17 cellular contexts compared by ENCODE assay signal in the genomic region with DNA sequence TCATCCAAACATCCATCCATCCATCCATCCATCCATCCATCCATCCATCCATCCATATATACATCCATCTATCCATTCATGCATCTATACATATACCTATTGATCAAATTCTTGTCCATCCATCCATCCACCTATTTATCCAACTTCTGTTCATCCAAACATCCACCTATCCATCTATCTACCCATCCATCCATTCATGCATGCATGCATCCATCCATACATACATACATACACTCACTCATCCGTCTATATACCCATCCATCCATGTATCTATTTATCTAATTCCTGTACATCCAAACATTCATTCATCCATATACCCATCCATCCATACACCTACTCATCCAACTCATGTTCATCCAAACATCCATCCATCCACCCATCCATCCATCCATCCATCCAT. TPM values are rescaled to one million over a fixed set of nuclear protein-coding genes. Genes with fewer than 3 reads are reported as not detected.
DNase-seq lines count a peak whose midpoint lies in the region; ATAC-seq and TF ChIP-seq lines count a peak whose summit lies in the region.
"Had no signal": no experiment of that assay in that cellular context is flagged by ENCODE, and none has a peak within 500 bp of the region (broad histone marks: within the 10 kb centered on the region; RNA-seq: fewer than 3 reads in every experiment).

No MANE protein-coding gene starts in this region.

- H3K4me3 Mint-ChIP-seq in brain = no peak overlapping the region
- H3K4me3 Mint-ChIP-seq in endothelial cell (ENCODE audit: unreplicated experiment) = peak overlapping the region; percentile 1
- H3K4me3 Mint-ChIP-seq in glutamatergic neuron (ENCODE audit: unreplicated experiment) = no peak overlapping the region
- H3K4me3 Mint-ChIP-seq: B cell; CD4-positive, CD25-positive, alpha-beta regulatory T cell; CD8-positive, alpha-beta T cell; GM23338 had no signal

- H3K27ac Mint-ChIP-seq in brain = peak overlapping the region in 3 of 5 experiments; percentile 0 to 93 (median 93)
- H3K27ac Mint-ChIP-seq in endothelial cell (ENCODE audit: unreplicated experiment) = peak overlapping the region; percentile 7
- no peak overlapping the region for H3K27ac Mint-ChIP-seq in glutamatergic neuron (ENCODE audit: unreplicated experiment)
- H3K27ac Mint-ChIP-seq: B cell; CD4-positive, CD25-positive, alpha-beta regulatory T cell; CD8-positive, alpha-beta T cell; GM23338 had no signal

- no peaks in the 10 kb centered on the region for H3K36me3 ChIP-seq in HEK293 (ENCODE audit: control insufficient read depth in 2 of 2, insufficient read depth in 1 of 2, low read length in 2 of 2)
- H3K36me3 ChIP-seq: BLaER1, HAP-1 had no signal

- H3K4me1 Mint-ChIP-seq in brain (peaks cover 65% of the 10 kb centered on the region), endothelial cell (ENCODE audit: unreplicated experiment) (peaks cover 21% of the 10 kb centered on the region), glutamatergic neuron (ENCODE audit: low read depth, unreplicated experiment) (peaks cover 14% of the 10 kb centered on the region)
- H3K4me1 Mint-ChIP-seq: GM23338 had no signal

- no peak for DNase-seq in endothelial cell (ENCODE audit: low spot score)
- no peak for DNase-seq in amniotic stem cell (lab: John Stamatoyannopoulos, UW)
- no peak for DNase-seq in glutamatergic neuron
- DNase-seq: Caco-2; CD4-positive, CD25-positive, alpha-beta regulatory T cell; CD8-positive, alpha-beta T cell; DMS153; DND-41 had no signal

- TF ChIP-seq CTCF in HEK293 (tag by site-specific recombination; IDR thresholded peaks at IDR 0.05) (no peak), brain (conservative IDR thresholded peaks at IDR 0.05) (no peak), endothelial cell (IDR thresholded peaks at IDR 0.05; ENCODE audit: unreplicated experiment) (no peak), glutamatergic neuron (IDR thresholded peaks at IDR 0.05; ENCODE audit: partially characterized antibody, unreplicated experiment) (no peak)

- no peak overlapping the region for H3K4me3 ChIP-seq in HEK293 (ENCODE audit: low read depth, low read length)
- H3K4me3 ChIP-seq: BLaER1, GM23338, HAP-1 had no signal

- H3K36me3 Mint-ChIP-seq in brain (no peaks in the 10 kb centered on the region), endothelial cell (ENCODE audit: low read depth, unreplicated experiment) (peaks cover 4% of the 10 kb centered on the region), glutamatergic neuron (ENCODE audit: unreplicated experiment) (no peaks in the 10 kb centered on the region)
- H3K36me3 Mint-ChIP-seq: CD4-positive, CD25-positive, alpha-beta regulatory T cell; CD8-positive, alpha-beta T cell had no signal

- H3K9me3 Mint-ChIP-seq in brain (no peaks in the 10 kb centered on the region), endothelial cell (ENCODE audit: unreplicated experiment) (no peaks in the 10 kb centered on the region), glutamatergic neuron (ENCODE audit: unreplicated experiment) (peaks cover 7% of the 10 kb centered on the region)
- H3K9me3 Mint-ChIP-seq: CD4-positive, CD25-positive, alpha-beta regulatory T cell; CD8-positive, alpha-beta T cell; GM23338 had no signal

- H3K27ac ChIP-seq in HEK293 (ENCODE audit: extremely low read depth, low read depth, low read length) = no peak overlapping the region
- H3K27ac ChIP-seq: 22Rv1, BLaER1, C4-2B had no signal

- H3K4me1 ChIP-seq in HEK293 (ENCODE audit: control insufficient read depth, insufficient read depth, low read length) = no peaks in the 10 kb centered on the region
- H3K4me1 ChIP-seq: Caco-2, HAP-1 had no signal

- ATAC-seq in HG03354 (IDR thresholded peaks at IDR 0.05; ENCODE audit: poor library complexity, severe bottlenecking, unreplicated experiment) = no peak
- ATAC-seq: CD8-positive, alpha-beta T cell; GM23338 had no signal

- CTCF ChIA-PET in HEK293 (lab: Yijun Ruan, JAX) = no interaction called here

- no peaks in the 10 kb centered on the region for H3K9me3 ChIP-seq in HEK293 (ENCODE audit: control insufficient read depth, insufficient read depth, low read depth, low read length)
- H3K9me3 ChIP-seq: BLaER1, Caco-2, HAP-1 had no signal

- H3K27me3 Mint-ChIP-seq in brain (peaks cover 3% of the 10 kb centered on the region), endothelial cell (ENCODE audit: unreplicated experiment) (peaks cover 5% of the 10 kb centered on the region), glutamatergic neuron (ENCODE audit: unreplicated experiment) (peaks cover 3% of the 10 kb centered on the region)

- POLR2A ChIA-PET in HEK293 (lab: Yijun Ruan, JAX) = no interaction called here

TF ChIP-seq in HEK293, 187 proteins besides CTCF, POLR2A, EP300 and RAD21:
- TF ChIP-seq GLI4 (tag by site-specific recombination; IDR thresholded peaks at IDR 0.05) = no peak
- TF ChIP-seq SP7 (tag by site-specific recombination; IDR thresholded peaks at IDR 0.05) = no peak
- TF ChIP-seq ZBTB17 (tag by site-specific recombination; IDR thresholded peaks at IDR 0.05) = peak; percentile 65
- no peak for TF ChIP-seq MEIS1 (CRISPR knock-in tag; IDR thresholded peaks at IDR 0.05; ENCODE audit: borderline replicate concordance)
- peak; percentile 94 for TF ChIP-seq ZNF366 (tag by site-specific recombination; conservative IDR thresholded peaks at IDR 0.05)

RNA-seq across cellular contexts. Expression of a gene that starts 19.3 kb away (rescaled TPM):
- 285 TPM for polyA plus RNA-seq in brain (ENCODE audit: insufficient read depth, low read depth, low replicate concordance)
- total RNA-seq in endothelial cell (ENCODE audit: unreplicated experiment) (285 TPM), glutamatergic neuron (ENCODE audit: unreplicated experiment) (250 TPM)
